ENCODE assay signal across 22 cellular contexts in the genomic region with DNA sequence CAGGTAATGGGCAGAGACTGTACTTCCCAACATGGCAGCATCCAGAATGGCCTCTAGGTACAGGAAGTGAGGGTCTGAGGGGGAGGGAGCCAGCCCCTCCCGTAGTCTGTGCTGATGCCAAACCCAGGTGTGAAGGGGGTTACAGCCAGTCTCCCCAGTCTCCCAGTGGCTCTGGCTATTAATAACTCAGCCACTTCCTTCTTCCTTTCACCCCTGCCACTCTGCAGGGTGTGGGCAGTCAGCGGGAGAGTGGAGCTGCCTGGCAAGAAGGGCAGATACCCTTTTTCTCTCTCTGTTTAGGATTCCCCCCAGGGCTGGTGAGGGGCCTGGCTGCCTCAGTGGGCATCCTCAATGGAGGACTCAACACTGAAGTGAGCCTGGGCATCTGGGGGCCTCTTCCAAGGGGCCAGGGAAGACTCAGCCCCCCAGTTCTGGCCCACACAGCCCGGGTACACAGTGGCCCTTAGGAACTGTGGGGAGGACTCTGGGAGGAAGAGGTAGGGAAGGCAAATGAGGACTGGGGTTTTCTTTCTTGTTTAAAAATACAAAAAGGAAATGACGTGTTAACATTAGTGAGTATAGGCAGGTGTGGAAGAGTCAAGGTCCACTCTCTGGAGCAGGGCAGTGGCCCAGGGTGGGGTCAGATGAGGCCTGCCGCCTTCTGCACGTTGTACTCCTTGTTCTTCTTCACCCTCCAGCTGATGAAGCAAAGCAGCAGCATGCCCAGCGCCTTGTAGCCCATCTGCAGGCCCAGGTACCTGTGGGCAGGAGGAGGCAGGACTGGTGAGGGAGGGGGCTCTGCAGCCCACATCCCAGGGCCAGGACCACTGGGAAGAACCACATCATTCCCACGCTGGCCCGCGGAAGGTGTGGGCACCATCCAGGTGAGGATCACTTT. TPM values are rescaled to one million over a fixed set of nuclear protein-coding genes. Genes with fewer than 3 reads are reported as not detected.
DNase-seq lines count a peak whose midpoint lies in the region; ATAC-seq and TF ChIP-seq lines count a peak whose summit lies in the region.
"Had no signal": no experiment of that assay in that cellular context is flagged by ENCODE, and none has a peak within 500 bp of the region (broad histone marks: within the 10 kb centered on the region; RNA-seq: fewer than 3 reads in every experiment).

No MANE protein-coding gene starts in this region.

- intact Hi-C loops in colonic mucosa (cut with DNase I): loop anchor here (5.0 kb wide), 1 partner anchor 278 kb away; no protein-coding TSS in a partner anchor

- TF ChIP-seq CTCF in colonic mucosa (IDR thresholded peaks at IDR 0.05) (no peak), suprapubic skin (IDR thresholded peaks at IDR 0.05) (no peak)

- no peak for TF ChIP-seq POLR2A in suprapubic skin (IDR thresholded peaks at IDR 0.05)

- ATAC-seq in GM21360 (IDR thresholded peaks at IDR 0.05; ENCODE audit: unreplicated experiment): no peak
- ATAC-seq: activated CD4-positive, alpha-beta T cell treated with anti-CD3 and anti-CD28 coated beads for 36 hours; activated T-cell treated with anti-CD3 and anti-CD28 coated beads, Interleukin-2, amount 50 U/mL, for 4 hours; lower lobe of right lung; psoas muscle; stimulated activated naive CD8-positive, alpha-beta T cell treated with anti-CD3 and anti-CD28 coated beads, Interleukin-15, Interleukin-2, amounts not matched to agents 100 U/mL and 50 U/mL, for 24 hours had no signal

- no peak overlapping the region for H3K27ac ChIP-seq in colonic mucosa
- H3K27ac ChIP-seq in mucosa of rectum (ENCODE audit: low read depth in 2 of 2, low read length in 2 of 2): peak overlapping the region; percentile 58 to 85
- H3K27ac ChIP-seq in suprapubic skin: no peak overlapping the region
- H3K27ac ChIP-seq: dorsolateral prefrontal cortex, lower lobe of right lung, psoas muscle, SK-N-MC, thyroid gland had no signal

- H3K9ac ChIP-seq in colonic mucosa (ENCODE audit: low read depth in 2 of 2, low read length in 2 of 2) (peak overlapping the region in 1 of 2 donors; percentile 13), mucosa of rectum (ENCODE audit: low read depth in 1 of 2, low read length in 2 of 2) (no peak overlapping the region)

- H3K9me3 ChIP-seq in colonic mucosa: no peaks in the 10 kb centered on the region
- no peaks in the 10 kb centered on the region for H3K9me3 ChIP-seq in mucosa of rectum (ENCODE audit: control insufficient read depth in 2 of 2, low read length in 2 of 2)
- no peaks in the 10 kb centered on the region for H3K9me3 ChIP-seq in suprapubic skin
- H3K9me3 ChIP-seq: lower lobe of right lung, MG63, psoas muscle, thyroid gland had no signal

- WGBS in suprapubic skin: 86% methylated on average over 10 of the region's 10 CpGs

- H3K4me1 ChIP-seq in colonic mucosa: peaks cover 6% of the 10 kb centered on the region
- peaks cover 10 to 16% of the 10 kb centered on the region in 2 donors for H3K4me1 ChIP-seq in mucosa of rectum (ENCODE audit: control insufficient read depth in 2 of 2, insufficient read depth in 2 of 2, low read length in 2 of 2)
- H3K4me1 ChIP-seq in suprapubic skin: peaks cover 7% of the 10 kb centered on the region
- H3K4me1 ChIP-seq: lower lobe of right lung, psoas muscle, thyroid gland had no signal

- DNase-seq in activated CD8-positive, alpha-beta memory T cell treated with anti-CD3 and anti-CD28 coated beads for 24 hours: peak; percentile 26
- DNase-seq in activated CD8-positive, alpha-beta memory T cell treated with anti-CD3 and anti-CD28 coated beads, Interleukin-2, amount 50 U/mL, for 4 hours: no peak
- peak; percentile 69 for DNase-seq in colonic mucosa
- peak; percentile 29 to 61 for DNase-seq in suprapubic skin (ENCODE audit: low spot score in 2 of 2)
- DNase-seq in NCI-H2227 (lab: John Stamatoyannopoulos, UW; ENCODE audit: unreplicated experiment): no peak
- no peak for DNase-seq in NOMO-1 (lab: John Stamatoyannopoulos, UW; ENCODE audit: unreplicated experiment in 2 of 2)
- DNase-seq: activated CD4-positive, alpha-beta T cell treated with anti-CD3 and anti-CD28 coated beads for 36 hours; activated T-cell treated with anti-CD3 and anti-CD28 coated beads, Interleukin-2, amount 50 U/mL, for 4 hours; dorsolateral prefrontal cortex; lower lobe of right lung; MG63; NCI-H1417; NCI-H2081; NCI-H446; NCI-H82; psoas muscle; RPMI8226; stimulated activated naive CD8-positive, alpha-beta T cell treated with anti-CD3 and anti-CD28 coated beads, Interleukin-15, Interleukin-2, amounts not matched to agents 100 U/mL and 50 U/mL, for 24 hours; thyroid gland had no signal

- no peak overlapping the region for H3K4me3 ChIP-seq in colonic mucosa
- no peak overlapping the region for H3K4me3 ChIP-seq in mucosa of rectum (ENCODE audit: low read length in 2 of 2)
- H3K4me3 ChIP-seq in suprapubic skin: no peak overlapping the region
- H3K4me3 ChIP-seq: dorsolateral prefrontal cortex, lower lobe of right lung, MG63, psoas muscle, SK-N-MC, thyroid gland had no signal

- H3K36me3 ChIP-seq in colonic mucosa (no peaks in the 10 kb centered on the region), mucosa of rectum (ENCODE audit: control insufficient read depth in 2 of 2, insufficient read depth in 2 of 2, low read length in 2 of 2) (peaks cover 0 to 2% of the 10 kb centered on the region in 2 donors), suprapubic skin (no peaks in the 10 kb centered on the region)
- H3K36me3 ChIP-seq: MG63 had no signal

- H3K27me3 ChIP-seq in colonic mucosa: no peaks in the 10 kb centered on the region
- H3K27me3 ChIP-seq in mucosa of rectum (ENCODE audit: control insufficient read depth in 2 of 2, insufficient read depth in 2 of 2, low read length in 2 of 2): no peaks in the 10 kb centered on the region
- no peaks in the 10 kb centered on the region for H3K27me3 ChIP-seq in suprapubic skin
- H3K27me3 ChIP-seq: dorsolateral prefrontal cortex, MG63, thyroid gland had no signal

- TF ChIP-seq EP300 in suprapubic skin (IDR thresholded peaks at IDR 0.05): no peak

RNA-seq across cellular contexts. Expression of a gene that starts 38.6 kb away (rescaled TPM):
- total RNA-seq in colonic mucosa (1 to 10 TPM; 2.6 to 5.6 TPM), suprapubic skin (1 to 10 TPM in 1 of 4 donors, under 1 TPM in 3; 0.34 to 1.3 (median 0.83) TPM)

Comparison
In these comparisons a context has a peak if more than half of its experiments do, and no peak if none do; other contexts are left out.
1. DNase-seq: peak in activated CD8-positive, alpha-beta memory T cell treated with anti-CD3 and anti-CD28 coated beads for 24 hours (single experiment), colonic mucosa (single experiment) and suprapubic skin (2 of 2); none in activated CD8-positive, alpha-beta memory T cell treated with anti-CD3 and anti-CD28 coated beads, Interleukin-2, amount 50 U/mL, for 4 hours (single experiment), NCI-H2227 (single experiment) and NOMO-1 (0 of 2).
2. H3K27ac ChIP-seq: peak in mucosa of rectum (2 of 2); none in colonic mucosa (single experiment) and suprapubic skin (single experiment).